In the genomic region with DNA sequence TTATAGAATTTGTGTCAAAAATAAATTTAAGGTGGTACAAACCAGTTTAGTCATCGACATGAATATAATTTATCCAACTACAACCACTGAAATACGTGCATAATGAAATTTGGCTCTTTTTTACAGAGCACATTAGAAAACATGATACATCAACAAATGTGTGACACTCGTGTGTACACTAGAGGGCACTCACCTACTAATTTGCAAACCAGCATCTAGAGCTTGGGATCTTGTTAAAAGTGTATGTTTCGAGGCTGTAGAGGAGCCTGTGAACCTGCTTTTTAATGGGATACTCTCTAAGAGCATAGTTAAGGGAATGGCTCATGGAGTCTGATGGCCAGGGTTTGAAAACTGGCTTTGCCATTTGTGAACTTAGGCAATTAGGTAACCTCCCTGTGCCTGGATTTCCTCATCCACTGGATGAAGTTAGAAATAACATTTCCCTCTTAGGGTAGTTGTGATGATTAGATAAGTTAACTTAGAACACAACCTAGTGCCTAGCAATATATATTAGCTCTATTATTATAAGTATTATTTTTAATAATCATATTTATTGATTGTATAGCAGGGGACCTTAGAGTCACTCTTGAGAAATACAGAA, we compare ENCODE assay signal across 1 cellular context.
TF ChIP-seq lines count a peak whose summit lies in the region.

No MANE protein-coding gene starts in this region.

TF ChIP-seq in SK-N-SH, 30 proteins besides CTCF, POLR2A, EP300 and RAD21 (continued from another document):
- TF ChIP-seq, protein P1, sequence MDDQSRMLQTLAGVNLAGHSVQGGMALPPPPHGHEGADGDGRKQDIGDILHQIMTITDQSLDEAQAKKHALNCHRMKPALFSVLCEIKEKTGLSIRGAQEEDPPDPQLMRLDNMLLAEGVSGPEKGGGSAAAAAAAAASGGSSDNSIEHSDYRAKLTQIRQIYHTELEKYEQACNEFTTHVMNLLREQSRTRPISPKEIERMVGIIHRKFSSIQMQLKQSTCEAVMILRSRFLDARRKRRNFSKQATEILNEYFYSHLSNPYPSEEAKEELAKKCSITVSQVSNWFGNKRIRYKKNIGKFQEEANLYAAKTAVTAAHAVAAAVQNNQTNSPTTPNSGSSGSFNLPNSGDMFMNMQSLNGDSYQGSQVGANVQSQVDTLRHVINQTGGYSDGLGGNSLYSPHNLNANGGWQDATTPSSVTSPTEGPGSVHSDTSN (IDR thresholded peaks at IDR 0.05) = no peak
- no peak for TF ChIP-seq NFIC (IDR thresholded peaks at IDR 0.05; ENCODE audit: borderline replicate concordance)
